ENCODE assay signal across 22 cellular contexts in the genomic region with DNA sequence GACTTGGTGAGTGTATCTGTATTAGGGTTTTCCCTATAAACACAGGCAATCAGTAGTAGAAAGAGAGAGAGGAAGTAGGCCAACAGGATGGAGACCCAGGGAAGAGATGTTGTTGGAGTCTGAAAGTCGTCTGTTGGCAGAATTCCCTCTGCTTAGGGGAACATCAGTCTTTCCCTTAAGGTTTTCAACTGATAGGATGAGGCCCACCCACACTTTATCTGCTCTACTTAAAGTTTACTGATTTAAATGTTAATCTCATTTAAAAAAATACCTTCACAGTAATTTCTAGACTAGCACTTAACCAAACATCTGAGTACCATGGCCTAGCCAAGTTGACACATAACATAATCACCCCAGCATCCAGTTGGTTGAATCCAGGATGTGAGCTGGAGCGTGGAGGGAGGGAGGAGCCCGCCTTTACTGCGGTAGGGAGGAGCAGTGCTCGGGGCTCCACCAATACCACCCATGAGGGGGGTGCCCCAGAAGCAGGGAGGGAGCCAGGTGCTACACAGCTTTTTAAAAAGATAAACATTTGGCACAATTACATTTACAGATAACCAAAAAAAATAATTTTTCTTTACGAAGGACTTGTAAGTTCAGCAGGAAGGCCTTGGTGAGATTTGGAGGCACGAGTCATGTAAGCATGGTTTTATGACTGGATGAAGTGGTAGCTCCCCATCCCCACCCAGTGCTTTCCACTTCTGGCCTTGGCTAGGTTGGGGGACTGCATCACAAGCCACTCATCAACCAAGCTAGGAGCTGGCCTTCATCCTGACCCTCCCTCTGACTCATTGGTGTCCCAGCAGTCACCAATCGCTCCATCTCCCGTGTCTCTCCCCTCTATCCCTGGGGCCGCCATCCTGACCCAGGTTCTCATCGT. TPM values are rescaled to one million over a fixed set of nuclear protein-coding genes. Genes with fewer than 3 reads are reported as not detected.
DNase-seq lines count a peak whose midpoint lies in the region; ATAC-seq and TF ChIP-seq lines count a peak whose summit lies in the region.
"Had no signal": no experiment of that assay in that cellular context is flagged by ENCODE, and none has a peak within 500 bp of the region (broad histone marks: within the 10 kb centered on the region; RNA-seq: fewer than 3 reads in every experiment).

No MANE protein-coding gene starts in this region.

- no peaks in the 10 kb centered on the region for H3K36me3 ChIP-seq in MG63
- H3K36me3 ChIP-seq: ovary, thyroid gland had no signal

- TF ChIP-seq CTCF in fibroblast of mammary gland (conservative IDR thresholded peaks at IDR 0.05; ENCODE audit: control insufficient read depth, insufficient read depth, low read depth, low read length) = no peak

- peak; percentile 41 for DNase-seq in stimulated activated CD4-positive, alpha-beta T cell treated with anti-CD3 and anti-CD28 coated beads, Interleukin-4, amount 100 ng/mL, for 24 hours
- no peak for DNase-seq in stimulated activated CD4-positive, alpha-beta T cell treated with anti-CD3 and anti-CD28 coated beads, Interleukin-4, amount 100 ng/mL, for 1 hour
- peak; percentile 50 for DNase-seq in MG63
- peak; percentile 59 for DNase-seq in fibroblast of mammary gland (ENCODE audit: low read depth)
- peak; percentile 50 for DNase-seq in stromal cell of bone marrow (ENCODE audit: low read depth)
- DNase-seq in activated effector memory CD4-positive, alpha-beta T cell treated with Interleukin-2 at 50 U/mL for 16 hours = no peak
- DNase-seq in NCI-H1694 treated with DMSO at 0.1 percent for 48 hours (lab: John Stamatoyannopoulos, UW) = no peak
- DNase-seq: activated naive CD4-positive, alpha-beta T cell treated with anti-CD3 and anti-CD28 coated beads, Interleukin-2, amount 10 ng/mL, durations not matched to agents 7 days and 5 days; CD4-positive, CD25-positive, alpha-beta regulatory T cell; central memory CD4-positive, alpha-beta T cell; dorsolateral prefrontal cortex; foreskin keratinocyte; GDM1; naive thymus-derived CD8-positive, alpha-beta T cell; NCI-H1092 treated with DMSO at 0.1 percent for 48 hours; NCI-H2029; OCI-M1; ovary; right cardiac atrium; SHP77; thyroid gland had no signal

- H3K27me3 ChIP-seq in MG63 = no peaks in the 10 kb centered on the region
- H3K27me3 ChIP-seq: dorsolateral prefrontal cortex, foreskin keratinocyte, ovary, thyroid gland had no signal

- H3K9me3 ChIP-seq in MG63 = peaks cover 6% of the 10 kb centered on the region
- H3K9me3 ChIP-seq: ovary, thyroid gland had no signal

- H3K4me3 ChIP-seq in MG63 (no peak overlapping the region), fibroblast of mammary gland (ENCODE audit: control insufficient read depth, low read depth, low read length) (no peak overlapping the region)
- H3K4me3 ChIP-seq: dorsolateral prefrontal cortex, ovary, thyroid gland had no signal

- ATAC-seq in HG03354 (IDR thresholded peaks at IDR 0.05; ENCODE audit: poor library complexity, severe bottlenecking, unreplicated experiment) = no peak
- ATAC-seq: foreskin keratinocyte; naive thymus-derived CD8-positive, alpha-beta T cell had no signal

RNA-seq across cellular contexts. Expression of gene SNX9, which starts 18.4 kb away (rescaled TPM):
- 44.2 and 51.4 TPM in 2 replicates for total RNA-seq in MG63 (2014; rRNA removed; shearing (Covaris generic); ENCODE audit: low replicate concordance)

Comparison
In these comparisons a context has a peak if more than half of its experiments do, and no peak if none do; other contexts are left out.
1. DNase-seq: peak in stimulated activated CD4-positive, alpha-beta T cell treated with anti-CD3 and anti-CD28 coated beads, Interleukin-4, amount 100 ng/mL, for 24 hours (single experiment), MG63 (single experiment), fibroblast of mammary gland (single experiment) and stromal cell of bone marrow (single experiment); none in stimulated activated CD4-positive, alpha-beta T cell treated with anti-CD3 and anti-CD28 coated beads, Interleukin-4, amount 100 ng/mL, for 1 hour (single experiment), activated effector memory CD4-positive, alpha-beta T cell treated with Interleukin-2 at 50 U/mL for 16 hours (single experiment) and NCI-H1694 treated with DMSO at 0.1 percent for 48 hours (single experiment).